Comparison of ENCODE assay signal across 16 cellular contexts in the genomic region with DNA sequence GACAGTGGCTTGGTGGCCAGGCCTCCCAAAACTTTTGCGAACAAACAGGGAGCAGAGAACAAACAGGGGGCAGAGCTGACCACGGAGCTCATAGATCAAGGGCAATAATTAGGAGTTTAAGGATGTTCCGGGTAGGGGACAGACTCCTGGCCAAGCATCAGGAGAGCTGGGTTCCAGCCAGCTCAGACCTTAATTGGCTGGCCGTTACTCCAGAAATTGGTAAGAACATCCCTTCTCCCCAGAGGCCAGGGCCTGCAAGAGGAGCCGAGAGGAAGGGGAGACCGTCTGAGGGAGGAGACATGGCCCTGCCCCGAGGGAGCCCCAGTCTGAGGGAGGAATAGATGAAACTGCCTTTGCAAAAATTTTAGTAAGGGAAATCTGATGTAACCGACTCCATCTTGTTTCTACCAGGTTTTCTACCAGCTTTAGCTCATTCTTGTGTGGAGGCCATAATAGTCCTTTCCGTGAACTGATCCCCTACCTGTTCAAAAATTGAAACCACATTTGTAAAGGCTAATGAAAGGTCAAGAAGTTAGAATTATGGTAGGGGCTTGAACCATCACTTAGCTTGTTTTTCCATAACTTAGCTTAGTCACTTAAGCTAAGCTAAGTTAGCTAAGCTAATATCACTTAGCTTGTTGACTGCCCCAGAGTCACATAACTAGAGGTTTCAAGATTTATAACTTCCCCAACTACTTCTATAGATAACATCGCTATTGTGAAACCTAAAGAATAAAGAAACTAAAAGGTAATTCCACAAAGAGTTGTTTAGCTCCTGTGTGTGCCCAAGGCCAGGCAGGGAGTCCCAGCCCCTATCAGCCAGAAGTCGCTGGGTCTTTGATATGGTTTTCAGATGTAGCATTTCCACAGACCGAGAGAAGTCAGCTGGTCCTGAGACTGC.
DNase-seq lines count a peak whose midpoint lies in the region; TF ChIP-seq lines count a peak whose summit lies in the region.
"Had no signal": no experiment of that assay in that cellular context is flagged by ENCODE, and none has a peak within 500 bp of the region (broad histone marks: within the 10 kb centered on the region; RNA-seq: fewer than 3 reads in every experiment).

No MANE protein-coding gene starts in this region.

- H3K18ac ChIP-seq in mesenchymal stem cell (ENCODE audit: low read depth in 1 of 2, low read length in 2 of 2) = peak overlapping the region in 1 of 2 experiments; percentile 50

- H2BK12ac ChIP-seq in mesenchymal stem cell (ENCODE audit: low read length in 2 of 2) = peak overlapping the region in 1 of 2 experiments; percentile 38

- H3K23ac ChIP-seq in mesenchymal stem cell (ENCODE audit: low read length in 2 of 2) = no peak overlapping the region

- WGBS in mesenchymal stem cell = 95% methylated on average over 11 of the region's 12 CpGs
- WGBS in thyroid gland, 2 donors = 60 to 77% methylated on average over 12 of the region's 12 CpGs

- TF ChIP-seq POLR2A in thyroid gland (IDR thresholded peaks at IDR 0.05) = no peak

- no peak overlapping the region for H3K14ac ChIP-seq in mesenchymal stem cell (ENCODE audit: low read length in 2 of 2)

- H3K4me2 ChIP-seq in mesenchymal stem cell (ENCODE audit: low read length, poor library complexity, severe bottlenecking) = no peak overlapping the region

- H3K36me3 ChIP-seq in WERI-Rb-1 (no peaks in the 10 kb centered on the region), mesenchymal stem cell (ENCODE audit: control insufficient read depth in 1 of 2, insufficient read depth in 2 of 2, low read depth in 1 of 2, low read length in 2 of 2) (no peaks in the 10 kb centered on the region), thyroid gland (no peaks in the 10 kb centered on the region)
- H3K36me3 ChIP-seq: brain microvascular endothelial cell, esophagus muscularis mucosa, suprapubic skin had no signal

- intact Hi-C loops in thyroid gland (cut with DNase I) = no loop called here

- H3K4me3 ChIP-seq in WERI-Rb-1 (ENCODE audit: low read depth, low read length) (no peak overlapping the region), mesenchymal stem cell (ENCODE audit: insufficient read depth in 1 of 2, low read depth in 1 of 2, low read length in 2 of 2) (no peak overlapping the region), thyroid gland (replicated peaks in 1 of 3) (no peak overlapping the region)
- H3K4me3 ChIP-seq: esophagus muscularis mucosa, psoas muscle, suprapubic skin had no signal

- no peak for TF ChIP-seq CTCF in WERI-Rb-1 (IDR thresholded peaks at IDR 0.05; ENCODE audit: low read depth, low read length)
- no peak for TF ChIP-seq CTCF in thyroid gland (IDR thresholded peaks at IDR 0.05)

- no peak overlapping the region for H2BK15ac ChIP-seq in mesenchymal stem cell (ENCODE audit: low read depth, poor library complexity, severe bottlenecking)

- H3K4me1 ChIP-seq in mesenchymal stem cell (ENCODE audit: control insufficient read depth, insufficient read depth, low read depth, low read length) = peaks cover 5% of the 10 kb centered on the region
- peaks cover 13 to 25% of the 10 kb centered on the region in 2 donors for H3K4me1 ChIP-seq in thyroid gland
- H3K4me1 ChIP-seq: psoas muscle, suprapubic skin had no signal

- DNase-seq in MV-4-11 (lab: John Stamatoyannopoulos, UW) (peak; percentile 65), WERI-Rb-1 (no peak), mesenchymal stem cell (no peak), thyroid gland (no peak), activated T-cell treated with anti-CD3 and anti-CD28 coated beads for 4 hours (no peak), NCI-H526 (lab: John Stamatoyannopoulos, UW) (no peak), NCI-H1436 treated with DMSO at 0.1 percent for 48 hours (lab: John Stamatoyannopoulos, UW) (no peak)
- DNase-seq: activated CD4-positive, alpha-beta T cell treated with anti-CD3 and anti-CD28 coated beads for 36 hours; brain microvascular endothelial cell; naive B cell; NCI-H2081 treated with DMSO at 0.1 percent for 48 hours; NCI-H524 treated with DMSO at 0.1 percent for 48 hours had no signal

- H2BK120ac ChIP-seq in mesenchymal stem cell (ENCODE audit: low read depth, low read length) = no peak overlapping the region

- H3K27me3 ChIP-seq in WERI-Rb-1 (ENCODE audit: insufficient read depth, low read depth, severe bottlenecking) (no peaks in the 10 kb centered on the region), mesenchymal stem cell (ENCODE audit: control insufficient read depth in 1 of 2, insufficient read depth in 1 of 2, low read length in 2 of 2) (no peaks in the 10 kb centered on the region), thyroid gland (no peaks in the 10 kb centered on the region)
- H3K27me3 ChIP-seq: brain microvascular endothelial cell, esophagus muscularis mucosa, suprapubic skin had no signal

- H4K91ac ChIP-seq in mesenchymal stem cell (ENCODE audit: low read length) = peak overlapping the region; percentile 40

- peak overlapping the region; percentile 69 for H3K27ac ChIP-seq in WERI-Rb-1
- H3K27ac ChIP-seq in mesenchymal stem cell (ENCODE audit: low read length, poor library complexity, severe bottlenecking) = no peak overlapping the region
- peak overlapping the region; percentile 63 to 82 (median 77) for H3K27ac ChIP-seq in thyroid gland
- H3K27ac ChIP-seq: brain microvascular endothelial cell, psoas muscle, RWPE1, suprapubic skin had no signal

- no peak overlapping the region for H3K9ac ChIP-seq in mesenchymal stem cell (ENCODE audit: low read length)

- no peak overlapping the region for H2AFZ ChIP-seq in mesenchymal stem cell (ENCODE audit: low read depth, low read length)

- H3K4ac ChIP-seq in mesenchymal stem cell (ENCODE audit: low read depth in 1 of 2, low read length in 2 of 2) = peak overlapping the region in 1 of 2 experiments; percentile 49

- peaks cover 3% of the 10 kb centered on the region for H3K9me3 ChIP-seq in WERI-Rb-1 (ENCODE audit: severe bottlenecking)
- peaks cover 4% of the 10 kb centered on the region for H3K9me3 ChIP-seq in mesenchymal stem cell (ENCODE audit: control insufficient read depth, low read length)
- no peaks in the 10 kb centered on the region for H3K9me3 ChIP-seq in thyroid gland
- H3K9me3 ChIP-seq: esophagus muscularis mucosa, psoas muscle, suprapubic skin had no signal

- H2AK5ac ChIP-seq in mesenchymal stem cell (ENCODE audit: low read length, severe bottlenecking) = no peak overlapping the region

- no peak overlapping the region for H2BK5ac ChIP-seq in mesenchymal stem cell (ENCODE audit: low read depth, low read length, poor library complexity, severe bottlenecking)

- H4K8ac ChIP-seq in mesenchymal stem cell (ENCODE audit: low read length) = no peak overlapping the region

- no peaks in the 10 kb centered on the region for H3K79me1 ChIP-seq in mesenchymal stem cell (replicated peaks; ENCODE audit: low read length, poor library complexity, severe bottlenecking)
